Comparison of ENCODE assay signal across 18 cellular contexts in genomic region chr2:238369516-238370481, GRCh38. TPM values are rescaled to one million over a fixed set of nuclear protein-coding genes. Genes with fewer than 3 reads are reported as not detected.
DNase-seq lines count a peak whose midpoint lies in the region; ATAC-seq, FAIRE-seq and TF ChIP-seq lines count a peak whose summit lies in the region.
"Had no signal": no experiment of that assay in that cellular context is flagged by ENCODE, and none has a peak within 500 bp of the region (broad histone marks: within the 10 kb centered on the region; RNA-seq: fewer than 3 reads in every experiment).

No MANE protein-coding gene starts in this region.

- H3K4me2 ChIP-seq in astrocyte (ENCODE audit: low read length): peak overlapping the region; percentile 46

- no peaks in the 10 kb centered on the region for H4K20me1 ChIP-seq in astrocyte (ENCODE audit: insufficient read depth, low read length)

- intact Hi-C loops in left ventricle myocardium superior (cut with micrococcal nuclease): loop anchor here (5.0 kb wide), 1 partner anchor 93 kb away; no protein-coding TSS in a partner anchor
- intact Hi-C loops in left ventricle myocardium inferior (cut with micrococcal nuclease): loop anchor here (5.0 kb wide), 1 partner anchor 93 kb away; no protein-coding TSS in a partner anchor
- intact Hi-C loops in right lobe of liver (cut with DNase I): loop anchor here in 1 of 2 donors (5.0 to 10.0 kb wide), 2 partner anchors 93 to 415 kb away; no protein-coding TSS in a partner anchor

- peaks cover 5% of the 10 kb centered on the region for H3K36me3 Mint-ChIP-seq in astrocyte (ENCODE audit: low read depth, unreplicated experiment)
- peaks cover 5% of the 10 kb centered on the region for H3K36me3 Mint-ChIP-seq in activated naive CD8-positive, alpha-beta T cell treated with anti-CD3 and anti-CD28 coated beads, Interleukin-2, amount 50 U/mL, for 24 hours (ENCODE audit: low read depth)
- H3K36me3 Mint-ChIP-seq: stimulated activated effector memory CD8-positive, alpha-beta T cell treated with anti-CD3 and anti-CD28 coated beads, Interleukin-12 subunit alpha, Interleukin-12 subunit beta, amount 100 ng/mL, for 72 hours had no signal

- no peak for FAIRE-seq in astrocyte (lab: Jason Lieb, UNC)
- FAIRE-seq: kidney had no signal

- 75% methylated on average over 16 of the region's 16 CpGs for WGBS in right lobe of liver (ENCODE audit: insufficient coverage, low coverage, low lambda C conversion rate, missing lambda C conversion rate)

- H3K79me2 ChIP-seq in astrocyte (ENCODE audit: insufficient read depth, low read length): no peaks in the 10 kb centered on the region

- H3K4me3 ChIP-seq in left ventricle myocardium inferior (no peak overlapping the region), astrocyte (ENCODE audit: insufficient read depth, low read depth, low read length) (no peak overlapping the region), right lobe of liver (no peak overlapping the region)
- H3K4me3 ChIP-seq: colonic mucosa, heart left ventricle, SJCRH30, skin epidermis had no signal

- TF ChIP-seq POLR2A in right lobe of liver (IDR thresholded peaks at IDR 0.05): no peak

- ATAC-seq in left ventricle myocardium superior: peak; percentile 25
- ATAC-seq in right lobe of liver: peak in 3 of 4 donors; percentile 25 to 47 (median 35)
- ATAC-seq in activated naive CD8-positive, alpha-beta T cell treated with anti-CD3 and anti-CD28 coated beads, Interleukin-2, amount 50 U/mL, for 24 hours: no peak
- no peak for ATAC-seq in GM19023 (IDR thresholded peaks at IDR 0.05; ENCODE audit: unreplicated experiment)

- H3K27me3 Mint-ChIP-seq in astrocyte (ENCODE audit: low read depth, unreplicated experiment): no peaks in the 10 kb centered on the region
- H3K27me3 Mint-ChIP-seq in activated naive CD8-positive, alpha-beta T cell treated with anti-CD3 and anti-CD28 coated beads, Interleukin-2, amount 50 U/mL, for 24 hours: no peaks in the 10 kb centered on the region
- H3K27me3 Mint-ChIP-seq: activated CD4-positive, alpha-beta memory T cell treated with anti-CD3 and anti-CD28 coated beads for 36 hours had no signal

- peaks cover 5% of the 10 kb centered on the region for H3K9me3 ChIP-seq in left ventricle myocardium inferior (replicated peaks)
- H3K9me3 ChIP-seq in astrocyte (ENCODE audit: insufficient read depth, low read depth, low read length): no peaks in the 10 kb centered on the region
- no peaks in the 10 kb centered on the region for H3K9me3 ChIP-seq in right lobe of liver
- H3K9me3 ChIP-seq: colonic mucosa, heart left ventricle, SJCRH30 had no signal

- H3K36me3 ChIP-seq in left ventricle myocardium inferior (no peaks in the 10 kb centered on the region), astrocyte (ENCODE audit: insufficient read depth, low read length) (no peaks in the 10 kb centered on the region), right lobe of liver (no peaks in the 10 kb centered on the region)
- H3K36me3 ChIP-seq: colonic mucosa, heart left ventricle, SJCRH30 had no signal

- H2AFZ ChIP-seq in astrocyte (ENCODE audit: low read depth, low read length): no peak overlapping the region

- H3K4me1 Mint-ChIP-seq in astrocyte (ENCODE audit: low read depth, unreplicated experiment): no peaks in the 10 kb centered on the region
- no peaks in the 10 kb centered on the region for H3K4me1 Mint-ChIP-seq in activated naive CD8-positive, alpha-beta T cell treated with anti-CD3 and anti-CD28 coated beads, Interleukin-2, amount 50 U/mL, for 24 hours

- no peak overlapping the region for H3K4me3 Mint-ChIP-seq in astrocyte (ENCODE audit: unreplicated experiment)
- no peak overlapping the region for H3K4me3 Mint-ChIP-seq in activated naive CD8-positive, alpha-beta T cell treated with anti-CD3 and anti-CD28 coated beads, Interleukin-2, amount 50 U/mL, for 24 hours
- H3K4me3 Mint-ChIP-seq: activated CD4-positive, alpha-beta memory T cell treated with anti-CD3 and anti-CD28 coated beads for 36 hours; activated T-helper 1 cell treated with anti-CD3 and anti-CD28 coated beads, Interleukin-12 subunit alpha, Interleukin-12 subunit beta, Interleukin-2, Interleukin-4 antibody, amounts not matched to agents 30 ng/mL and 10 ng/mL and 1 ng/mL, durations not matched to agents 14 hours and 24 hours and 36 hours; stimulated activated effector memory CD8-positive, alpha-beta T cell treated with anti-CD3 and anti-CD28 coated beads, Interleukin-12 subunit alpha, Interleukin-12 subunit beta, amount 100 ng/mL, for 72 hours had no signal

- TF ChIP-seq CTCF in left ventricle myocardium inferior (IDR thresholded peaks at IDR 0.05; ENCODE audit: borderline replicate concordance) (no peak), astrocyte (IDR thresholded peaks at IDR 0.05; ENCODE audit: insufficient read depth, low read depth, low read length) (no peak), right lobe of liver (IDR thresholded peaks at IDR 0.05) (no peak)

- H3K27ac ChIP-seq in left ventricle myocardium inferior (replicated peaks) (no peak overlapping the region), astrocyte (ENCODE audit: low read depth, low read length) (no peak overlapping the region), right lobe of liver (no peak overlapping the region)
- H3K27ac ChIP-seq: colonic mucosa, heart left ventricle, SJCRH30 had no signal

- no peak overlapping the region for H3K9ac ChIP-seq in astrocyte (ENCODE audit: low read length)

- peaks cover 5% of the 10 kb centered on the region for H3K4me1 ChIP-seq in left ventricle myocardium inferior
- H3K4me1 ChIP-seq in astrocyte (ENCODE audit: insufficient read depth, low read length): no peaks in the 10 kb centered on the region
- peaks cover 0 to 4% (median 0%) of the 10 kb centered on the region in 4 donors for H3K4me1 ChIP-seq in right lobe of liver
- H3K4me1 ChIP-seq: colonic mucosa, heart left ventricle, SJCRH30 had no signal

- DNase-seq in left ventricle myocardium superior (no peak), left ventricle myocardium inferior (no peak), astrocyte (ENCODE audit: low read depth) (no peak), right lobe of liver (no peak), HK-2 (ENCODE audit: unreplicated experiment) (no peak), midbrain (lab: John Stamatoyannopoulos, UW) (no peak)
- no peak for DNase-seq in activated naive CD8-positive, alpha-beta T cell treated with anti-CD3 and anti-CD28 coated beads, Interleukin-2, amount 50 U/mL, for 24 hours
- DNase-seq: GF-D8, KG1, kidney had no signal

- peaks cover 7% of the 10 kb centered on the region for H3K9me3 Mint-ChIP-seq in astrocyte (ENCODE audit: unreplicated experiment)
- H3K9me3 Mint-ChIP-seq in activated naive CD8-positive, alpha-beta T cell treated with anti-CD3 and anti-CD28 coated beads, Interleukin-2, amount 50 U/mL, for 24 hours: no peaks in the 10 kb centered on the region
- H3K9me3 Mint-ChIP-seq: stimulated activated effector memory CD8-positive, alpha-beta T cell treated with anti-CD3 and anti-CD28 coated beads, Interleukin-12 subunit alpha, Interleukin-12 subunit beta, amount 100 ng/mL, for 72 hours had no signal

- H3K27ac Mint-ChIP-seq in astrocyte (ENCODE audit: unreplicated experiment): no peak overlapping the region
- no peak overlapping the region for H3K27ac Mint-ChIP-seq in activated naive CD8-positive, alpha-beta T cell treated with anti-CD3 and anti-CD28 coated beads, Interleukin-2, amount 50 U/mL, for 24 hours
- H3K27ac Mint-ChIP-seq: activated CD4-positive, alpha-beta memory T cell treated with anti-CD3 and anti-CD28 coated beads for 36 hours; activated T-helper 1 cell treated with anti-CD3 and anti-CD28 coated beads, Interleukin-12 subunit alpha, Interleukin-12 subunit beta, Interleukin-2, Interleukin-4 antibody, amounts not matched to agents 30 ng/mL and 10 ng/mL and 1 ng/mL, durations not matched to agents 14 hours and 24 hours and 36 hours; stimulated activated effector memory CD8-positive, alpha-beta T cell treated with anti-CD3 and anti-CD28 coated beads, Interleukin-12 subunit alpha, Interleukin-12 subunit beta, amount 100 ng/mL, for 72 hours had no signal

- H3K27me3 ChIP-seq in left ventricle myocardium inferior (ENCODE audit: low read depth) (no peaks in the 10 kb centered on the region), astrocyte (ENCODE audit: insufficient read depth, low read length) (no peaks in the 10 kb centered on the region), right lobe of liver (no peaks in the 10 kb centered on the region)
- H3K27me3 ChIP-seq: colonic mucosa, heart left ventricle, SJCRH30 had no signal

RNA-seq across cellular contexts. Expression of gene TRAF3IP1, which starts 49.5 kb away (rescaled TPM):
- total RNA-seq in left ventricle myocardium superior (13.8 TPM), left ventricle myocardium inferior (14.6 TPM), astrocyte (17.8 and 19.6 TPM in 2 replicates), right lobe of liver (10 to 100 TPM in 2 of 6 experiments, 1 to 10 TPM in 4; 4.6 to 12.0 (median 8.3) TPM)

RNA-seq across cellular contexts. Expression of gene ASB1, which starts 56.9 kb away (rescaled TPM):
- 60.2 TPM for total RNA-seq in left ventricle myocardium superior
- total RNA-seq in left ventricle myocardium inferior: 52.6 TPM
- 30.6 and 31.7 TPM in 2 replicates for total RNA-seq in astrocyte
- 10 to 100 TPM in 2 of 6 experiments, 1 to 10 TPM in 4; 6.3 to 18.2 (median 8.4) TPM for total RNA-seq in right lobe of liver

Comparison
In these comparisons a context has a peak if more than half of its experiments do, and no peak if none do; other contexts are left out.
1. ATAC-seq: peak in left ventricle myocardium superior (single experiment) and right lobe of liver (3 of 4); none in activated naive CD8-positive, alpha-beta T cell treated with anti-CD3 and anti-CD28 coated beads, Interleukin-2, amount 50 U/mL, for 24 hours (single experiment) and GM19023 (single experiment).